Comparison of ENCODE assay signal across 8 cellular contexts in the genomic region with DNA sequence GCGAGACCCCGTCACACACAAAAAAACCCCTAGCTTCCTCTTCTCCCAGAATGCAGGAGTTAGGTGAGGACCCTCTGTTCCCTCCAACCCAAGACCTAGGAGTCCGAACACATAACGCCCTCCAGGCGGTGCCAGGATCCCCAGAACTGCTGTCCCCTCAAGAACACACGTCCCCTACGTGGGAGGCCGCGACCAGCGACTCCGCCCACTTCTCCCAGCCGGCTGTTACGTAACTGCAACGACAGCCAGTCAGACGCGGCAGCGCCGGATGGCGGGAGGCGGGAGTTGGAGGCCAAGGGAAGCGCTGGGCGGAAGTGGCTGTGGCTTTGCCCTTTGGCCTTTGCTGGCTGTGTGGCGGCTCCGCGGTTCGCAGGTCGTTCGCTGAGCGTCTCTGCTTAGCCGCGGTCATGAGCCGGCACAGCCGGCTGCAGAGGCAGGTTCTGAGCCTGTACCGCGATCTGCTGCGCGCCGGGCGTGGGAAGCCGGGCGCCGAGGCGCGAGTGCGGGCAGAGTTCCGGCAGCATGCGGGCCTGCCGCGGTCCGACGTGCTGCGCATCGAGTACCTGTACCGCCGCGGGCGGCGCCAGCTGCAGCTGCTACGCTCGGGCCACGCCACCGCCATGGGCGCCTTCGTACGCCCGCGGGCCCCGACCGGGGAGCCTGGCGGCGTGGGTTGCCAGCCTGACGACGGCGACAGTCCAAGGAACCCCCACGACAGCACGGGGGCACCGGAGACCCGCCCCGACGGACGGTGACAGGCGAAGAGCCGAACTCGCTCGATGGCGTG. TPM values are rescaled to one million over a fixed set of nuclear protein-coding genes. Genes with fewer than 3 reads are reported as not detected.
A peak's percentile ranks its signal among the peaks of the same experiment; 100 is the strongest.
DNase-seq lines count a peak whose midpoint lies in the region; ATAC-seq and TF ChIP-seq lines count a peak whose summit lies in the region.

A gene with protein sequence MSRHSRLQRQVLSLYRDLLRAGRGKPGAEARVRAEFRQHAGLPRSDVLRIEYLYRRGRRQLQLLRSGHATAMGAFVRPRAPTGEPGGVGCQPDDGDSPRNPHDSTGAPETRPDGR (plus strand): TSS at position 321 of the 787 bp plus-strand sequence. CDS start 87 bp downstream, at position 408.

- H3K4me1 Mint-ChIP-seq in GM23338 = peaks cover 14% of the 10 kb centered on the region; the same call in 2 of the 3 replicates
- H3K4me1 Mint-ChIP-seq in nephron = peaks cover 21% of the 10 kb centered on the region
- H3K4me1 Mint-ChIP-seq in stimulated activated naive CD8-positive, alpha-beta T cell treated with anti-CD3 and anti-CD28 coated beads, Interleukin-15, Interleukin-2, amounts not matched to agents 100 ng/mL and 50 ng/mL, for 24 hours (ENCODE audit: low read depth) = peaks cover 33% of the 10 kb centered on the region

- H3K4me2 ChIP-seq in GM23338 = peak within 1 kb of the TSS; percentile 95

- DNase-seq in EH (ENCODE audit: low read depth) (peak; percentile 94), GM23338 (ENCODE audit: low spot score) (peak; percentile 98), LNCaP clone FGC (ENCODE audit: low read depth) (peak; percentile 81), RWPE1 (ENCODE audit: low spot score) (peak; percentile 96), fibroblast of peridontal ligament (ENCODE audit: extremely low read depth) (peak; percentile 87)
- DNase-seq in activated T-helper 9 cell treated with anti-CD3 and anti-CD28 coated beads, Interleukin-2, amount 50 U/mL, for 16 hours (ENCODE audit: low read depth) = peak; percentile 91

- H3K36me3 Mint-ChIP-seq in GM23338 (ENCODE audit: low read depth) = peaks cover 5% of the 10 kb centered on the region; the same call in 1 of the 3 replicates
- peaks cover 5% of the 10 kb centered on the region for H3K36me3 Mint-ChIP-seq in nephron (ENCODE audit: low read depth)
- peaks cover 17% of the 10 kb centered on the region for H3K36me3 Mint-ChIP-seq in stimulated activated naive CD8-positive, alpha-beta T cell treated with anti-CD3 and anti-CD28 coated beads, Interleukin-15, Interleukin-2, amounts not matched to agents 100 ng/mL and 50 ng/mL, for 24 hours (ENCODE audit: low read depth)

- H3K4me1 ChIP-seq in GM23338 (ENCODE audit: insufficient read depth) = peaks cover 9% of the 10 kb centered on the region; the same call in 1 of the 2 replicates

- peak; percentile 81 for ATAC-seq in GM23338

- no peaks in the 10 kb centered on the region; the same call in 2 of the 3 replicates for H3K9me3 Mint-ChIP-seq in GM23338
- H3K9me3 Mint-ChIP-seq in nephron = no peaks in the 10 kb centered on the region
- H3K9me3 Mint-ChIP-seq in stimulated activated naive CD8-positive, alpha-beta T cell treated with anti-CD3 and anti-CD28 coated beads, Interleukin-15, Interleukin-2, amounts not matched to agents 100 ng/mL and 50 ng/mL, for 24 hours = no peaks in the 10 kb centered on the region

- peak within 1 kb of the TSS; percentile 91 for H3K4me3 ChIP-seq in GM23338
- peak within 1 kb of the TSS; percentile 75 for H3K4me3 ChIP-seq in LNCaP clone FGC (ENCODE audit: low read depth, low read length)

- H3K9me2 ChIP-seq in GM23338 (ENCODE audit: insufficient read depth) = no peaks in the 10 kb centered on the region

- no peaks in the 10 kb centered on the region for H3K27me3 ChIP-seq in GM23338 (ENCODE audit: insufficient read depth)

- H3K27me3 Mint-ChIP-seq in GM23338 (ENCODE audit: insufficient read depth, low read depth, poor library complexity) (peaks cover 7% of the 10 kb centered on the region), nephron (ENCODE audit: low read depth) (no peaks in the 10 kb centered on the region)
- H3K27me3 Mint-ChIP-seq in stimulated activated naive CD8-positive, alpha-beta T cell treated with anti-CD3 and anti-CD28 coated beads, Interleukin-15, Interleukin-2, amounts not matched to agents 100 ng/mL and 50 ng/mL, for 24 hours = no peaks in the 10 kb centered on the region

- H3K27ac ChIP-seq in GM23338 (ENCODE audit: low read depth) (no peak within 1 kb of the TSS), RWPE1 (peak within 1 kb of the TSS; percentile 78)

- POLR2A ChIA-PET in RWPE1 (lab: Yijun Ruan, JAX; ENCODE audit: low non-redundant PET) = interaction anchor here (0.6 kb wide), 1 partner anchor 36 kb away, joined by 3 read pairs; no protein-coding TSS in a partner anchor

- H4K20me1 ChIP-seq in GM23338 (replicated peaks; ENCODE audit: insufficient read depth) = peaks cover 9% of the 10 kb centered on the region

- H3K36me3 ChIP-seq in GM23338 (ENCODE audit: insufficient read depth) = no peaks in the 10 kb centered on the region

- CTCF ChIA-PET in RWPE1 (lab: Yijun Ruan, JAX) = interaction anchor here (2.4 kb wide), 1 partner anchor 14 kb away, joined by 8 read pairs; a partner anchor contains a TSS

- peaks cover 13% of the 10 kb centered on the region; the same call in 1 of the 2 replicates for H3K79me2 ChIP-seq in GM23338 (replicated peaks; ENCODE audit: insufficient read depth)

- TF ChIP-seq CTCF in GM23338 (conservative IDR thresholded peaks at IDR 0.05; ENCODE audit: low read depth in 2 of 2) (peak in 1 of 2 experiments; percentile 7; a peak in 1 of 4 replicates), LNCaP clone FGC (IDR thresholded peaks at IDR 0.05; ENCODE audit: control insufficient read depth, extremely low read depth, insufficient read depth) (peak; percentile 23; the same call in 1 of the 2 replicates), RWPE1 (conservative IDR thresholded peaks at IDR 0.05; ENCODE audit: low read depth) (no peak), nephron (IDR thresholded peaks at IDR 0.05; ENCODE audit: unreplicated experiment in 3 of 3) (no peak)

- H3F3A ChIP-seq in GM23338 (replicated peaks; ENCODE audit: low read depth) = peaks cover 12% of the 10 kb centered on the region; the same call in 1 of the 2 replicates

- H3K27ac Mint-ChIP-seq in GM23338 (peak within 1 kb of the TSS; percentile 95), nephron (peak within 1 kb of the TSS; percentile 64 to 96 (median 94))
- peak within 1 kb of the TSS; percentile 89 for H3K27ac Mint-ChIP-seq in stimulated activated naive CD8-positive, alpha-beta T cell treated with anti-CD3 and anti-CD28 coated beads, Interleukin-15, Interleukin-2, amounts not matched to agents 100 ng/mL and 50 ng/mL, for 24 hours

- peak within 1 kb of the TSS; percentile 64 for H2AFZ ChIP-seq in GM23338

- H3K4me3 Mint-ChIP-seq in GM23338 (peak within 1 kb of the TSS; percentile 89), nephron (peak within 1 kb of the TSS; percentile 88 to 94 (median 93))
- H3K4me3 Mint-ChIP-seq in stimulated activated naive CD8-positive, alpha-beta T cell treated with anti-CD3 and anti-CD28 coated beads, Interleukin-15, Interleukin-2, amounts not matched to agents 100 ng/mL and 50 ng/mL, for 24 hours = peak within 1 kb of the TSS; percentile 92

TF ChIP-seq in GM23338, 12 proteins besides CTCF, POLR2A, EP300 and RAD21:
- TF ChIP-seq EZH2 (IDR thresholded peaks at IDR 0.05; ENCODE audit: low read depth, unreplicated experiment) = no peak
- peak; percentile 86 for TF ChIP-seq CREB1 (CRISPR knock-in tag; IDR thresholded peaks at IDR 0.05; ENCODE audit: low read depth)
- TF ChIP-seq, protein P1, sequence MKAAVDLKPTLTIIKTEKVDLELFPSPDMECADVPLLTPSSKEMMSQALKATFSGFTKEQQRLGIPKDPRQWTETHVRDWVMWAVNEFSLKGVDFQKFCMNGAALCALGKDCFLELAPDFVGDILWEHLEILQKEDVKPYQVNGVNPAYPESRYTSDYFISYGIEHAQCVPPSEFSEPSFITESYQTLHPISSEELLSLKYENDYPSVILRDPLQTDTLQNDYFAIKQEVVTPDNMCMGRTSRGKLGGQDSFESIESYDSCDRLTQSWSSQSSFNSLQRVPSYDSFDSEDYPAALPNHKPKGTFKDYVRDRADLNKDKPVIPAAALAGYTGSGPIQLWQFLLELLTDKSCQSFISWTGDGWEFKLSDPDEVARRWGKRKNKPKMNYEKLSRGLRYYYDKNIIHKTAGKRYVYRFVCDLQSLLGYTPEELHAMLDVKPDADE (IDR thresholded peaks at IDR 0.05) = peak; percentile 78
- TF ChIP-seq POLR2AphosphoS5 (IDR thresholded peaks at IDR 0.05; ENCODE audit: low read depth) = peak; percentile 88

RNA-seq across cellular contexts. Expression of the gene that starts here (rescaled TPM):
- total RNA-seq in GM23338 (2014; rRNA removed; shearing (Covaris generic)) = 45.8 and 55.9 TPM in 2 replicates
- 19.9 TPM in 2 replicates for polyA plus RNA-seq in GM23338 (2016; fragmentation: Nextera tagmentation; extraction: Ambion mirVana)
